8 cellular contexts compared by ENCODE assay signal in the genomic region with DNA sequence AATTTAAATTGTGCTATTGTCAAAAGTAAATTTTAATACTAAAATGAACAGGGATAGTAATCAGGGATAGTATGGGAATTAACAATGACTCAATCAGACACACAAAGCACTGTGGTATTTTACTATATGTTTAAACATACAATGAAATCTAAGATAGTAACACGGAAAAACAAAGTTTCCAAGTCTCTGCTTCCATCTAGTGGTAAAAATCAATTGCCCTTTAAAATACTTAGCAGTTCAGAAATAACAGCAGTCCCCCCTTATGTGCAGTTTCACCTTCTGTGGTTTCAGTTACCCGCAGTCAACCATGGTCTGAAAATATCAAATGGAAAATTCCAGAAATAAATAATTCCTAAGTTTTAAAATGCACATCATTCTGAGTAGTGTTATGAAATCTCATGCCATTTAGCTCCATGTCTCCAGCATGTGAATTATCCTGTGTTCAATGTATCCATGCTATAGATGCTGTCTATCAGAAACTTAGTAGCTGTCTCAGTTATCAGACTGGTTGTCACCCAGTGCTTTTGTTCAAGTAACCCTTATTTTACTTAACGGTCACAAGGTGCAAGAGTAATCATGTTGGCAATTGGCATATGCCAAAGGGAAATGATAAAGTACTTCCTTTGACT. TPM values are rescaled to one million over a fixed set of nuclear protein-coding genes. Genes with fewer than 3 reads are reported as not detected.
A peak's percentile ranks its signal among the peaks of the same experiment; 100 is the strongest.
DNase-seq lines count a peak whose midpoint lies in the region; ATAC-seq, FAIRE-seq and TF ChIP-seq lines count a peak whose summit lies in the region.

No MANE protein-coding gene starts in this region.

- 50 to 55% methylated on average over 3 of the region's 3 CpGs for WGBS in pancreas, 2 donors

- H3K9me3 ChIP-seq in fibroblast of lung (ENCODE audit: control insufficient read depth, insufficient read depth, low read depth, low read length) (no peaks in the 10 kb centered on the region), pancreas (no peaks in the 10 kb centered on the region)

- H2AFZ ChIP-seq in fibroblast of lung (ENCODE audit: low read length): no peak overlapping the region

- H3K27me3 ChIP-seq in fibroblast of lung (ENCODE audit: control insufficient read depth, insufficient read depth, low read length) (no peaks in the 10 kb centered on the region), pancreas (no peaks in the 10 kb centered on the region)

- no peaks in the 10 kb centered on the region for H3K27me3 Mint-ChIP-seq in activated CD8-positive, alpha-beta memory T cell treated with anti-CD3 and anti-CD28 coated beads, Interleukin-2, amount 10 ng/mL, durations not matched to agents 7 days and 5 days

- H4K20me1 ChIP-seq in fibroblast of lung (ENCODE audit: control insufficient read depth, extremely low read depth, insufficient read depth, low read length): no peaks in the 10 kb centered on the region

- TF ChIP-seq CTCF in fibroblast of lung (conservative IDR thresholded peaks at IDR 0.05 in 1 of 2, IDR thresholded peaks at IDR 0.05 in 1 of 2; ENCODE audit: low read depth in 1 of 2, low read length in 2 of 2): peak; percentile 23 to 52
- TF ChIP-seq CTCF in pancreas (IDR thresholded peaks at IDR 0.05): no peak

- H3K36me3 Mint-ChIP-seq in activated CD8-positive, alpha-beta memory T cell treated with anti-CD3 and anti-CD28 coated beads, Interleukin-2, amount 10 ng/mL, durations not matched to agents 7 days and 5 days: peaks cover 4% of the 10 kb centered on the region

- H3K4me3 ChIP-seq in fibroblast of lung (replicated peaks in 1 of 4; ENCODE audit: control extremely low read depth in 1 of 4, insufficient read depth in 1 of 4, low read depth in 3 of 4, low read length in 4 of 4) (no peak overlapping the region), pancreas (no peak overlapping the region)

- intact Hi-C loops in pancreas (cut with DNase I): no loop called here

- no peak overlapping the region for H3K4me2 ChIP-seq in fibroblast of lung (ENCODE audit: extremely low read depth, insufficient read depth, low read length)

- H3K9me3 Mint-ChIP-seq in activated CD8-positive, alpha-beta memory T cell treated with anti-CD3 and anti-CD28 coated beads, Interleukin-2, amount 10 ng/mL, durations not matched to agents 7 days and 5 days (ENCODE audit: low read depth): no peaks in the 10 kb centered on the region

- H3K27ac Mint-ChIP-seq in activated CD8-positive, alpha-beta memory T cell treated with anti-CD3 and anti-CD28 coated beads, Interleukin-2, amount 10 ng/mL, durations not matched to agents 7 days and 5 days: no peak overlapping the region

- CTCF ChIA-PET in activated CD8-positive, alpha-beta memory T cell treated with anti-CD3 and anti-CD28 coated beads, Interleukin-2, amount 10 ng/mL, durations not matched to agents 7 days and 5 days (lab: Charles Lee): interaction anchor here (0.5 to 1.3 kb wide), 3 partner anchors 9 to 101 kb away, joined by 3 to 4 read pairs (median 3); no protein-coding TSS in a partner anchor

- H3K27ac ChIP-seq in fibroblast of lung (ENCODE audit: insufficient read depth, low read length) (no peak overlapping the region), pancreas (no peak overlapping the region)

- H3K4me3 Mint-ChIP-seq in activated CD8-positive, alpha-beta memory T cell treated with anti-CD3 and anti-CD28 coated beads, Interleukin-2, amount 10 ng/mL, durations not matched to agents 7 days and 5 days: no peak overlapping the region

- H3K79me2 ChIP-seq in fibroblast of lung (ENCODE audit: control insufficient read depth, insufficient read depth, low read length): no peaks in the 10 kb centered on the region

- no peak overlapping the region for H3K9ac ChIP-seq in fibroblast of lung (ENCODE audit: insufficient read depth, low read length)

- peaks cover 20% of the 10 kb centered on the region for H3K4me1 Mint-ChIP-seq in activated CD8-positive, alpha-beta memory T cell treated with anti-CD3 and anti-CD28 coated beads, Interleukin-2, amount 10 ng/mL, durations not matched to agents 7 days and 5 days

- H3K36me3 ChIP-seq in fibroblast of lung (ENCODE audit: control insufficient read depth, insufficient read depth, low read length) (no peaks in the 10 kb centered on the region), pancreas (peaks cover 2 to 32% (median 3%) of the 10 kb centered on the region in 3 donors)

- no peak for FAIRE-seq in pancreas (lab: Jason Lieb, UNC)

- H3K4me1 ChIP-seq in fibroblast of lung (ENCODE audit: control insufficient read depth, extremely low read depth, insufficient read depth, low read length) (no peaks in the 10 kb centered on the region), pancreas (no peaks in the 10 kb centered on the region)

- no peak for DNase-seq in activated CD8-positive, alpha-beta memory T cell treated with anti-CD3 and anti-CD28 coated beads, Interleukin-2, amount 10 ng/mL, durations not matched to agents 7 days and 5 days
- no peak for DNase-seq in activated CD8-positive, alpha-beta memory T cell treated with anti-CD3 and anti-CD28 coated beads for 24 hours
- DNase-seq in RKO (ENCODE audit: low spot score): peak; percentile 49
- peak; percentile 12 to 40 for DNase-seq in fibroblast of lung (ENCODE audit: low read depth in 2 of 2)
- no peak for DNase-seq in pancreas
- DNase-seq in epidermal melanocyte (ENCODE audit: insufficient read length, low spot score): no peak

- peak; percentile 67 for ATAC-seq in activated CD8-positive, alpha-beta memory T cell treated with anti-CD3 and anti-CD28 coated beads, Interleukin-2, amount 10 ng/mL, durations not matched to agents 7 days and 5 days
- peak; percentile 42 for ATAC-seq in HG03103 (IDR thresholded peaks at IDR 0.05; ENCODE audit: low read depth, unreplicated experiment)
- ATAC-seq in pancreas: no peak
- no peak for ATAC-seq in GM21423 (IDR thresholded peaks at IDR 0.05; ENCODE audit: unreplicated experiment)

RNA-seq across cellular contexts. Expression of gene AHI1, which starts 58.5 kb away (rescaled TPM):
- total RNA-seq in activated CD8-positive, alpha-beta memory T cell treated with anti-CD3 and anti-CD28 coated beads, Interleukin-2, amount 10 ng/mL, durations not matched to agents 7 days and 5 days: 10 to 100 TPM; 29.8 to 88.0 TPM
- total RNA-seq in fibroblast of lung: 14.1 and 22.8 TPM in 2 replicates
- polyA plus RNA-seq in fibroblast of lung: 11.7 and 14.2 TPM in 2 replicates
- 7.4 and 9.3 TPM in 2 replicates for polyA plus RNA-seq in fibroblast of lung (2012)
- 0.47 and 2.6 TPM in 2 replicates for polyA minus RNA-seq in fibroblast of lung (ENCODE audit: low replicate concordance)
- 10 to 100 TPM; 10.6 to 21.3 (median 16.5) TPM for total RNA-seq in pancreas
- 10 to 100 TPM; 12.5 to 24.8 TPM for polyA plus RNA-seq in pancreas

Comparison
In these comparisons a context has a peak if more than half of its experiments do, and no peak if none do; other contexts are left out.
1. ATAC-seq: peak in activated CD8-positive, alpha-beta memory T cell treated with anti-CD3 and anti-CD28 coated beads, Interleukin-2, amount 10 ng/mL, durations not matched to agents 7 days and 5 days (single experiment) and HG03103 (single experiment); none in pancreas (0 of 4) and GM21423 (single experiment).
2. DNase-seq: peak in RKO (single experiment) and fibroblast of lung (2 of 2); none in activated CD8-positive, alpha-beta memory T cell treated with anti-CD3 and anti-CD28 coated beads, Interleukin-2, amount 10 ng/mL, durations not matched to agents 7 days and 5 days (single experiment), activated CD8-positive, alpha-beta memory T cell treated with anti-CD3 and anti-CD28 coated beads for 24 hours (single experiment), pancreas (0 of 6) and epidermal melanocyte (single experiment).
3. CTCF ChIP-seq: peak in fibroblast of lung (2 of 2); none in pancreas (0 of 4).